8 cellular contexts compared by ENCODE assay signal in genomic region chr10:117374506-117375359, GRCh38. TPM values are rescaled to one million over a fixed set of nuclear protein-coding genes. Genes with fewer than 3 reads are reported as not detected.
DNase-seq lines count a peak whose midpoint lies in the region; ATAC-seq and TF ChIP-seq lines count a peak whose summit lies in the region.

No MANE protein-coding gene starts in this region.

- WGBS in right lobe of liver (ENCODE audit: insufficient coverage, low coverage, low lambda C conversion rate, missing lambda C conversion rate): 0% methylated on average over 1 of the region's 92 CpGs

- H3K36me3 ChIP-seq in right lobe of liver: no peaks in the 10 kb centered on the region

- no peaks in the 10 kb centered on the region for H3K9me3 ChIP-seq in right lobe of liver

- H3K27ac ChIP-seq in right lobe of liver: peak overlapping the region; percentile 88 to 93 (median 89)

- peak overlapping the region; percentile 93 for H3K4me3 Mint-ChIP-seq in WTC11

- peaks cover 41% of the 10 kb centered on the region for H3K4me1 Mint-ChIP-seq in WTC11

- H3K36me3 Mint-ChIP-seq in WTC11: peaks cover 2% of the 10 kb centered on the region; the same call in 1 of the 2 replicates

- DNase-seq in GDM1 (lab: John Stamatoyannopoulos, UW) (peak; percentile 50), WTC11 (ENCODE audit: low spot score) (peak; percentile 30), ecto neural progenitor cell (ENCODE audit: low spot score) (peak; percentile 62), right lobe of liver (peak; percentile 57 to 71 (median 61)), NCI-H2107 treated with DMSO at 0.1 percent for 48 hours (lab: John Stamatoyannopoulos, UW; ENCODE audit: unreplicated experiment) (no peak)
- DNase-seq in stimulated activated CD4-positive, alpha-beta T cell treated with anti-CD3 and anti-CD28 coated beads, TNF-alpha, amount 100 ng/mL, for 24 hours (ENCODE audit: low read depth in 3 of 3): peak in 2 of 3 experiments; percentile 3 to 26

- no peak for TF ChIP-seq POLR2A in right lobe of liver (IDR thresholded peaks at IDR 0.05)

- peaks cover 0 to 32% (median 4%) of the 10 kb centered on the region in 4 donors for H3K4me1 ChIP-seq in right lobe of liver

- CTCF ChIA-PET in WTC11 (lab: Charles Lee): interaction anchor here (0.9 to 1.5 kb wide), 6 partner anchors 28 to 158 kb away, joined by 3 to 6 read pairs (median 4); no protein-coding TSS in a partner anchor

- POLR2A ChIA-PET in WTC11 (lab: Charles Lee): interaction anchor here (0.6 to 0.7 kb wide), 2 partner anchors 31 to 778 kb away, joined by 3 to 5 read pairs; no protein-coding TSS in a partner anchor

- no peaks in the 10 kb centered on the region for H3K27me3 ChIP-seq in right lobe of liver

- H3K27ac Mint-ChIP-seq in WTC11: no peak overlapping the region

- no peaks in the 10 kb centered on the region for H3K9me3 Mint-ChIP-seq in WTC11

- ATAC-seq in GM21390 (IDR thresholded peaks at IDR 0.05; ENCODE audit: unreplicated experiment): peak; percentile 37
- ATAC-seq in HG03571 (IDR thresholded peaks at IDR 0.05; ENCODE audit: unreplicated experiment): peak; percentile 34
- peak; percentile 43 for ATAC-seq in WTC11
- ATAC-seq in right lobe of liver: peak; percentile 3 to 20 (median 11)

- H3K27me3 Mint-ChIP-seq in WTC11 (ENCODE audit: low read depth): peaks cover 42% of the 10 kb centered on the region

- intact Hi-C loops in right lobe of liver (cut with DNase I): no loop called here

- peak overlapping the region; percentile 73 to 85 (median 82) for H3K4me3 ChIP-seq in right lobe of liver

- TF ChIP-seq CTCF in WTC11 (IDR thresholded peaks at IDR 0.05) (no peak), right lobe of liver (IDR thresholded peaks at IDR 0.05) (no peak)

TF ChIP-seq in WTC11, 78 proteins besides CTCF, POLR2A, EP300 and RAD21 (continues in another document):
- TF ChIP-seq ZNF512 (CRISPR knock-in tag; IDR thresholded peaks at IDR 0.05; ENCODE audit: borderline replicate concordance) (no peak), TEAD4 (CRISPR knock-in tag; IDR thresholded peaks at IDR 0.05) (no peak), TEAD1 (CRISPR knock-in tag; IDR thresholded peaks at IDR 0.05) (0 out of 2 replicates have a peak, but pooled peaks have one; percentile 1), JUN (CRISPR knock-in tag; IDR thresholded peaks at IDR 0.05) (peak; percentile 76; the same call in 1 of the 2 replicates), ZNF219 (CRISPR knock-in tag; IDR thresholded peaks at IDR 0.05; ENCODE audit: borderline replicate concordance) (0 out of 2 replicates have a peak, but pooled peaks have one; percentile 62), NFE2L1 (CRISPR knock-in tag; IDR thresholded peaks at IDR 0.05) (peak; percentile 61; the same call in 1 of the 2 replicates), MYBL2 (CRISPR knock-in tag; IDR thresholded peaks at IDR 0.05) (peak; percentile 48; the same call in 1 of the 2 replicates), TCF7 (CRISPR knock-in tag; IDR thresholded peaks at IDR 0.05; ENCODE audit: low read depth) (0 out of 2 replicates have a peak, but pooled peaks have one; percentile 29), ZNF423 (CRISPR knock-in tag; IDR thresholded peaks at IDR 0.05) (no peak), ZNF263 (CRISPR knock-in tag; IDR thresholded peaks at IDR 0.05; ENCODE audit: low read depth) (no peak), ZNF396 (CRISPR knock-in tag; IDR thresholded peaks at IDR 0.05; ENCODE audit: borderline replicate concordance) (no peak), NR3C1 (CRISPR knock-in tag; conservative IDR thresholded peaks at IDR 0.05; ENCODE audit: low read depth) (no peak)
- TF ChIP-seq, protein P1, sequence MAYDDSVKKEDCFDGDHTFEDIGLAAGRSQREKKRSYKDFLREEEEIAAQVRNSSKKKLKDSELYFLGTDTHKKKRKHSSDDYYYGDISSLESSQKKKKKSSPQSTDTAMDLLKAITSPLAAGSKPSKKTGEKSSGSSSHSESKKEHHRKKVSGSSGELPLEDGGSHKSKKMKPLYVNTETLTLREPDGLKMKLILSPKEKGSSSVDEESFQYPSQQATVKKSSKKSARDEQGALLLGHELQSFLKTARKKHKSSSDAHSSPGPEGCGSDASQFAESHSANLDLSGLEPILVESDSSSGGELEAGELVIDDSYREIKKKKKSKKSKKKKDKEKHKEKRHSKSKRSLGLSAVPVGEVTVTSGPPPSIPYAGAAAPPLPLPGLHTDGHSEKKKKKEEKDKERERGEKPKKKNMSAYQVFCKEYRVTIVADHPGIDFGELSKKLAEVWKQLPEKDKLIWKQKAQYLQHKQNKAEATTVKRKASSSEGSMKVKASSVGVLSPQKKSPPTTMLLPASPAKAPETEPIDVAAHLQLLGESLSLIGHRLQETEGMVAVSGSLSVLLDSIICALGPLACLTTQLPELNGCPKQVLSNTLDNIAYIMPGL (CRISPR knock-in tag; IDR thresholded peaks at IDR 0.05): 0 out of 2 replicates have a peak, but pooled peaks have one; percentile 47
- TF ChIP-seq, protein P2, sequence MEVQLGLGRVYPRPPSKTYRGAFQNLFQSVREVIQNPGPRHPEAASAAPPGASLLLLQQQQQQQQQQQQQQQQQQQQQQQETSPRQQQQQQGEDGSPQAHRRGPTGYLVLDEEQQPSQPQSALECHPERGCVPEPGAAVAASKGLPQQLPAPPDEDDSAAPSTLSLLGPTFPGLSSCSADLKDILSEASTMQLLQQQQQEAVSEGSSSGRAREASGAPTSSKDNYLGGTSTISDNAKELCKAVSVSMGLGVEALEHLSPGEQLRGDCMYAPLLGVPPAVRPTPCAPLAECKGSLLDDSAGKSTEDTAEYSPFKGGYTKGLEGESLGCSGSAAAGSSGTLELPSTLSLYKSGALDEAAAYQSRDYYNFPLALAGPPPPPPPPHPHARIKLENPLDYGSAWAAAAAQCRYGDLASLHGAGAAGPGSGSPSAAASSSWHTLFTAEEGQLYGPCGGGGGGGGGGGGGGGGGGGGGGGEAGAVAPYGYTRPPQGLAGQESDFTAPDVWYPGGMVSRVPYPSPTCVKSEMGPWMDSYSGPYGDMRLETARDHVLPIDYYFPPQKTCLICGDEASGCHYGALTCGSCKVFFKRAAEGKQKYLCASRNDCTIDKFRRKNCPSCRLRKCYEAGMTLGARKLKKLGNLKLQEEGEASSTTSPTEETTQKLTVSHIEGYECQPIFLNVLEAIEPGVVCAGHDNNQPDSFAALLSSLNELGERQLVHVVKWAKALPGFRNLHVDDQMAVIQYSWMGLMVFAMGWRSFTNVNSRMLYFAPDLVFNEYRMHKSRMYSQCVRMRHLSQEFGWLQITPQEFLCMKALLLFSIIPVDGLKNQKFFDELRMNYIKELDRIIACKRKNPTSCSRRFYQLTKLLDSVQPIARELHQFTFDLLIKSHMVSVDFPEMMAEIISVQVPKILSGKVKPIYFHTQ (CRISPR knock-in tag; IDR thresholded peaks at IDR 0.05): no peak
- TF ChIP-seq, protein P3, sequence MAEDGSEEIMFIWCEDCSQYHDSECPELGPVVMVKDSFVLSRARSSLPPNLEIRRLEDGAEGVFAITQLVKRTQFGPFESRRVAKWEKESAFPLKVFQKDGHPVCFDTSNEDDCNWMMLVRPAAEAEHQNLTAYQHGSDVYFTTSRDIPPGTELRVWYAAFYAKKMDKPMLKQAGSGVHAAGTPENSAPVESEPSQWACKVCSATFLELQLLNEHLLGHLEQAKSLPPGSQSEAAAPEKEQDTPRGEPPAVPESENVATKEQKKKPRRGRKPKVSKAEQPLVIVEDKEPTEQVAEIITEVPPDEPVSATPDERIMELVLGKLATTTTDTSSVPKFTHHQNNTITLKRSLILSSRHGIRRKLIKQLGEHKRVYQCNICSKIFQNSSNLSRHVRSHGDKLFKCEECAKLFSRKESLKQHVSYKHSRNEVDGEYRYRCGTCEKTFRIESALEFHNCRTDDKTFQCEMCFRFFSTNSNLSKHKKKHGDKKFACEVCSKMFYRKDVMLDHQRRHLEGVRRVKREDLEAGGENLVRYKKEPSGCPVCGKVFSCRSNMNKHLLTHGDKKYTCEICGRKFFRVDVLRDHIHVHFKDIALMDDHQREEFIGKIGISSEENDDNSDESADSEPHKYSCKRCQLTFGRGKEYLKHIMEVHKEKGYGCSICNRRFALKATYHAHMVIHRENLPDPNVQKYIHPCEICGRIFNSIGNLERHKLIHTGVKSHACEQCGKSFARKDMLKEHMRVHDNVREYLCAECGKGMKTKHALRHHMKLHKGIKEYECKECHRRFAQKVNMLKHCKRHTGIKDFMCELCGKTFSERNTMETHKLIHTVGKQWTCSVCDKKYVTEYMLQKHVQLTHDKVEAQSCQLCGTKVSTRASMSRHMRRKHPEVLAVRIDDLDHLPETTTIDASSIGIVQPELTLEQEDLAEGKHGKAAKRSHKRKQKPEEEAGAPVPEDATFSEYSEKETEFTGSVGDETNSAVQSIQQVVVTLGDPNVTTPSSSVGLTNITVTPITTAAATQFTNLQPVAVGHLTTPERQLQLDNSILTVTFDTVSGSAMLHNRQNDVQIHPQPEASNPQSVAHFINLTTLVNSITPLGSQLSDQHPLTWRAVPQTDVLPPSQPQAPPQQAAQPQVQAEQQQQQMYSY (CRISPR knock-in tag; IDR thresholded peaks at IDR 0.05): peak; percentile 42; the same call in 1 of the 2 replicates

RNA-seq across cellular contexts. Expression of gene PDZD8, which starts 0.5 kb away (rescaled TPM):
- total RNA-seq in WTC11 (2021): 41.8 to 52.7 TPM (median 43.3 TPM) in 3 replicates
- 10 to 100 TPM; 33.5 to 59.7 (median 46.4) TPM for total RNA-seq in right lobe of liver
